Comparison of ENCODE assay signal across 37 cellular contexts in genomic region chr18:32216390-32216789, GRCh38. TPM values are rescaled to one million over a fixed set of nuclear protein-coding genes. Genes with fewer than 3 reads are reported as not detected.
"Had no signal": no experiment of that assay in that cellular context is flagged by ENCODE, and none has a peak within 500 bp of the region (broad histone marks: within the 10 kb centered on the region; RNA-seq: fewer than 3 reads in every experiment).

No MANE protein-coding gene starts in this region.

- H3K4me3 ChIP-seq: MG63 had no signal

- H3K4me2 ChIP-seq: KMS-11 had no signal

- H3K36me3 ChIP-seq: MG63 had no signal

- H3K27me3 ChIP-seq: MG63 had no signal

- H3K9me3 ChIP-seq: MG63 had no signal

- H3K9ac ChIP-seq: KMS-11 had no signal

- DNase-seq: Karpas-422, Kasumi-1, KG1, MG63, MM.1S, MV-4-11, NCI-H1048, NCI-H1092, NCI-H1092 treated with DMSO at 0.1 percent for 48 hours, NCI-H1105, NCI-H1105 treated with DMSO at 0.1 percent for 48 hours, NCI-H1417, NCI-H1417 treated with DMSO at 0.1 percent for 48 hours, NCI-H1436, NCI-H1436 treated with DMSO at 0.1 percent for 48 hours, NCI-H146, NCI-H1694, NCI-H1694 treated with DMSO at 0.1 percent for 48 hours, NCI-H187, NCI-H187 treated with DMSO at 0.1 percent for 48 hours, NCI-H1930, NCI-H2029, NCI-H2029 treated with DMSO at 0.1 percent for 48 hours, NCI-H2081, NCI-H2081 treated with DMSO at 0.1 percent for 48 hours, NCI-H2107, NCI-H2171, NCI-H2171 treated with DMSO at 0.1 percent for 48 hours, NCI-H2227 treated with DMSO at 0.1 percent for 48 hours, NCI-H226, NCI-H345, NCI-H446, NCI-H446 treated with DMSO at 0.1 percent for 48 hours had no signal

- H3K27ac ChIP-seq: KMS-11 had no signal

RNA-seq across cellular contexts. Expression of gene MEP1B, which starts 26.6 kb away (rescaled TPM):
- total RNA-seq: LHCN-M2, M059J, MCF 10A had no signal
